8 cellular contexts compared by ENCODE assay signal in genomic region chr13:41059896-41060722, GRCh38. TPM values are rescaled to one million over a fixed set of nuclear protein-coding genes. Genes with fewer than 3 reads are reported as not detected.
DNase-seq lines count a peak whose midpoint lies in the region; ATAC-seq, FAIRE-seq and TF ChIP-seq lines count a peak whose summit lies in the region.

No MANE protein-coding gene starts in this region.

- H3K27ac ChIP-seq in ectodermal cell (ENCODE audit: insufficient read depth, low read depth, low read length, poor library complexity, severe bottlenecking): peak overlapping the region; percentile 93

- H3K27me3 ChIP-seq in ectodermal cell (ENCODE audit: control insufficient read depth, insufficient read depth, low read length, poor library complexity, severe bottlenecking): no peaks in the 10 kb centered on the region

- 1% methylated on average over 63 to 64 of the region's 64 CpGs for WGBS in ectodermal cell, 2 experiments

- H3K36me3 ChIP-seq in ectodermal cell (ENCODE audit: control insufficient read depth, insufficient read depth, low read length): peaks cover 2% of the 10 kb centered on the region

- ATAC-seq in HG03439 (IDR thresholded peaks at IDR 0.05; ENCODE audit: unreplicated experiment): peak; percentile 35
- peak; percentile 49 for ATAC-seq in activated CD8-positive, alpha-beta T cell treated with anti-CD3 and anti-CD28 coated beads for 36 hours

- POLR2A ChIA-PET in activated CD8-positive, alpha-beta T cell treated with anti-CD3 and anti-CD28 coated beads for 36 hours (lab: Charles Lee): interaction anchor here (0.6 to 3.1 kb wide), 17 partner anchors 12 to 251 kb away, joined by 3 to 38 read pairs (median 4); partner anchors contain the start of genes ELF1, MTRF1 and NAA16

- H3K9me3 ChIP-seq in ectodermal cell (ENCODE audit: control insufficient read depth, low read length): no peaks in the 10 kb centered on the region

- H3K4me3 ChIP-seq in ectodermal cell (ENCODE audit: insufficient read depth, low read depth, low read length): peak overlapping the region; percentile 71

- no peaks in the 10 kb centered on the region for H3K9me3 Mint-ChIP-seq in activated CD8-positive, alpha-beta T cell treated with anti-CD3 and anti-CD28 coated beads for 36 hours

- intact Hi-C loops in activated CD8-positive, alpha-beta T cell treated with anti-CD3 and anti-CD28 coated beads for 36 hours (cut with micrococcal nuclease): loop anchor here (2.0 to 10.0 kb wide), 3 partner anchors 41 to 135 kb away; partner anchors contain the start of genes ELF1, KBTBD6 and KBTBD7

- no peak for FAIRE-seq in GM19239 (lab: Jason Lieb, UNC)

- H3K27me3 Mint-ChIP-seq in activated CD8-positive, alpha-beta T cell treated with anti-CD3 and anti-CD28 coated beads for 36 hours: peaks cover 2% of the 10 kb centered on the region

- peak; percentile 26 for TF ChIP-seq CTCF in activated CD8-positive, alpha-beta T cell treated with anti-CD3 and anti-CD28 coated beads for 36 hours (IDR thresholded peaks at IDR 0.05)

- peaks cover 41% of the 10 kb centered on the region for H3K4me1 Mint-ChIP-seq in activated CD8-positive, alpha-beta T cell treated with anti-CD3 and anti-CD28 coated beads for 36 hours (ENCODE audit: low read depth)

- peaks cover 14% of the 10 kb centered on the region for H3K36me3 Mint-ChIP-seq in activated CD8-positive, alpha-beta T cell treated with anti-CD3 and anti-CD28 coated beads for 36 hours (ENCODE audit: low read depth)

- CTCF ChIA-PET in activated CD8-positive, alpha-beta T cell treated with anti-CD3 and anti-CD28 coated beads for 36 hours (lab: Charles Lee): interaction anchor here (0.7 to 3.9 kb wide), 14 partner anchors 9 to 283 kb away, joined by 3 to 18 read pairs (median 4); partner anchors contain the start of gene ELF1

- H3K27ac Mint-ChIP-seq in activated CD8-positive, alpha-beta T cell treated with anti-CD3 and anti-CD28 coated beads for 36 hours: peak overlapping the region; percentile 100

- H3K4me1 ChIP-seq in ectodermal cell (ENCODE audit: control insufficient read depth, insufficient read depth, low read length): no peaks in the 10 kb centered on the region

- peak overlapping the region; percentile 100 for H3K4me3 Mint-ChIP-seq in activated CD8-positive, alpha-beta T cell treated with anti-CD3 and anti-CD28 coated beads for 36 hours

- DNase-seq in C1 segment of cervical spinal cord (lab: John Stamatoyannopoulos, UW): peak; percentile 30 to 94 (median 82)
- peak; percentile 31 for DNase-seq in GM19239 (ENCODE audit: insufficient read length, low spot score)
- DNase-seq in NCI-H774 (lab: John Stamatoyannopoulos, UW): peak; percentile 55
- DNase-seq in activated CD8-positive, alpha-beta T cell treated with anti-CD3 and anti-CD28 coated beads for 36 hours: peak; percentile 87
- peak; percentile 90 for DNase-seq in medulla oblongata (ENCODE audit: extremely low spot score)
- peak; percentile 64 to 70 (median 68) for DNase-seq in stimulated activated CD4-positive, alpha-beta T cell treated with anti-CD3 and anti-CD28 coated beads, TNF-alpha, amount 100 ng/mL, for 4 hours (ENCODE audit: low read depth in 3 of 3)

RNA-seq across cellular contexts. Expression of gene WBP4, which starts 1.2 kb away (rescaled TPM):
- total RNA-seq in activated CD8-positive, alpha-beta T cell treated with anti-CD3 and anti-CD28 coated beads for 36 hours: 10 to 100 TPM in 1 of 2 experiments, 1 to 10 TPM in 1; 9.6 to 11.8 TPM
- 22.1 TPM for polyA plus RNA-seq in ectodermal cell (2013, experiment 1 of 4)
- 22.2 TPM for polyA plus RNA-seq in ectodermal cell (2013, experiment 2 of 4)
- polyA plus RNA-seq in ectodermal cell (2013, experiment 3 of 4): 18.6 TPM
- polyA plus RNA-seq in ectodermal cell (2013, experiment 4 of 4): 20.8 TPM

RNA-seq across cellular contexts. Expression of gene ELF1, which starts 41.0 kb away (rescaled TPM):
- total RNA-seq in activated CD8-positive, alpha-beta T cell treated with anti-CD3 and anti-CD28 coated beads for 36 hours: 10 to 100 TPM; 85.2 to 88.2 TPM
- polyA plus RNA-seq in ectodermal cell (2013, experiment 1 of 4): 20.0 TPM
- 15.0 TPM for polyA plus RNA-seq in ectodermal cell (2013, experiment 2 of 4)
- polyA plus RNA-seq in ectodermal cell (2013, experiment 3 of 4): 13.4 TPM
- polyA plus RNA-seq in ectodermal cell (2013, experiment 4 of 4): 15.1 TPM

Comparison
In these comparisons a context has a peak if more than half of its experiments do, and no peak if none do; other contexts are left out.
1. Peak in every context shown above with its lines: DNase-seq, ATAC-seq, H3K4me3 ChIP-seq and H3K27ac ChIP-seq.
2. DNase-seq: peak in every context shown above with its lines; median percentile 90 in medulla oblongata; 87 in activated CD8-positive, alpha-beta T cell treated with anti-CD3 and anti-CD28 coated beads for 36 hours; 82 in C1 segment of cervical spinal cord; 68 in stimulated activated CD4-positive, alpha-beta T cell treated with anti-CD3 and anti-CD28 coated beads, TNF-alpha, amount 100 ng/mL, for 4 hours; 55 in NCI-H774; 31 in GM19239.